ENCODE assay signal across 1 cellular context in genomic region chr19:991932-992669, GRCh38.
TF ChIP-seq lines count a peak whose summit lies in the region.

No MANE protein-coding gene starts in this region.

TF ChIP-seq in HepG2, 621 proteins besides CTCF, POLR2A, EP300 and RAD21:
- peak; percentile 47; the same call in 1 of the 2 replicates for TF ChIP-seq PATZ1 (CRISPR knock-in tag; IDR thresholded peaks at IDR 0.05)
- no peak for TF ChIP-seq CEBPB (IDR thresholded peaks at IDR 0.05; ENCODE audit: borderline replicate concordance, low read depth, low read length)
- TF ChIP-seq SP4 (CRISPR knock-in tag; IDR thresholded peaks at IDR 0.05): peak; percentile 25; the same call in 1 of the 2 replicates
- TF ChIP-seq GZF1 (CRISPR knock-in tag; IDR thresholded peaks at IDR 0.05): no peak
- no peak for TF ChIP-seq ZKSCAN8 (CRISPR knock-in tag; IDR thresholded peaks at IDR 0.05; ENCODE audit: borderline replicate concordance)
- TF ChIP-seq HNRNPK (IDR thresholded peaks at IDR 0.05; ENCODE audit: low read depth, low read length, poor library complexity, severe bottlenecking): peak; percentile 67
- TF ChIP-seq JDP2 (CRISPR knock-in tag; IDR thresholded peaks at IDR 0.05; ENCODE audit: borderline replicate concordance): no peak
- TF ChIP-seq RCOR2 (CRISPR knock-in tag; IDR thresholded peaks at IDR 0.05): no peak
- no peak for TF ChIP-seq KDM2A (CRISPR knock-in tag; IDR thresholded peaks at IDR 0.05; ENCODE audit: borderline replicate concordance, low read depth)
- TF ChIP-seq MXD4 (CRISPR knock-in tag; IDR thresholded peaks at IDR 0.05): no peak
- TF ChIP-seq TFE3 (CRISPR knock-in tag; IDR thresholded peaks at IDR 0.05): no peak
- TF ChIP-seq, protein P1, sequence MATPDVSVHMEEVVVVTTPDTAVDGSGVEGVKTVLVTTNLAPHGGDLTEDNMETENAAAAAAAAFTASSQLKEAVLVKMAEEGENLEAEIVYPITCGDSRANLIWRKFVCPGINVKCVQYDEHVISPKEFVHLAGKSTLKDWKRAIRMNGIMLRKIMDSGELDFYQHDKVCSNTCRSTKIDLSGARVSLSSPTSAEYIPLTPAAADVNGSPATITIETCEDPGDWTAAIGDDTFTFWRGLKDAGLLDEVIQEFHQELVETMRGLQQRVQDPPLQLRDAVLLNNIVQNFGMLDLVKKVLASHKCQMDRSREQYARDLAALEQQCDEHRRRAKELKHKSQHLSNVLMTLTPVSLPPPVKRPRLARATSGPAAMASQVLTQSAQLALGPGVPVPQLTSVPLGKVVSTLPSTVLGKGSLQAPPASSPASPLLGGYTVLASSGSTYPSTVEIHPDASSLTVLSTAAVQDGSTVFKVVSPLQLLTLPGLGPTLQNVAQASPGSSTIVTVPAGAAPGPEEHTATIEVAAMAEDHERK (CRISPR knock-in tag; IDR thresholded peaks at IDR 0.05; ENCODE audit: low read depth): no peak
- no peak for TF ChIP-seq NR1H2 (CRISPR knock-in tag; IDR thresholded peaks at IDR 0.05; ENCODE audit: borderline replicate concordance, low read depth)
- TF ChIP-seq JARID2 (CRISPR knock-in tag; IDR thresholded peaks at IDR 0.05; ENCODE audit: insufficient replicate concordance): no peak
- TF ChIP-seq GATA4 (IDR thresholded peaks at IDR 0.05; ENCODE audit: borderline replicate concordance, low read depth): no peak
- TF ChIP-seq U2AF2 (IDR thresholded peaks at IDR 0.05; ENCODE audit: low read depth, low read length): no peak
- TF ChIP-seq ZNF761 (CRISPR knock-in tag; conservative IDR thresholded peaks at IDR 0.05): no peak
- no peak for TF ChIP-seq KLF9 (CRISPR knock-in tag; IDR thresholded peaks at IDR 0.05; ENCODE audit: low read depth)
- TF ChIP-seq ELF4 (CRISPR knock-in tag; IDR thresholded peaks at IDR 0.05; ENCODE audit: borderline replicate concordance): no peak
- peak; percentile 37; the same call in 1 of the 2 replicates for TF ChIP-seq RXRA (CRISPR knock-in tag; IDR thresholded peaks at IDR 0.05)
- peak; percentile 62 for TF ChIP-seq AGO2 (optimal IDR thresholded peaks at IDR 0.05; ENCODE audit: low read depth, low read length)
- TF ChIP-seq ZNF629 (CRISPR knock-in tag; conservative IDR thresholded peaks at IDR 0.05): no peak
- peak; percentile 63 for TF ChIP-seq RBFOX2 (IDR thresholded peaks at IDR 0.05; ENCODE audit: low read depth, low read length)
- TF ChIP-seq KDM1A (CRISPR knock-in tag; IDR thresholded peaks at IDR 0.05): no peak
- peak; percentile 60; the same call in 1 of the 2 replicates for TF ChIP-seq ZBTB38 (CRISPR knock-in tag; IDR thresholded peaks at IDR 0.05)
- TF ChIP-seq CBX2 (IDR thresholded peaks at IDR 0.05; ENCODE audit: low read depth, low read length): no peak
- no peak for TF ChIP-seq CBX2 (CRISPR knock-in tag; IDR thresholded peaks at IDR 0.05; ENCODE audit: low read depth)
- TF ChIP-seq ZNF143 (CRISPR knock-in tag; IDR thresholded peaks at IDR 0.05): no peak
- no peak for TF ChIP-seq YY1 (IDR thresholded peaks at IDR 0.05; ENCODE audit: insufficient read depth, insufficient replicate concordance, low read depth, low read length)
- TF ChIP-seq ARID5B (CRISPR knock-in tag; IDR thresholded peaks at IDR 0.05): no peak
- TF ChIP-seq ZBTB33 (CRISPR knock-in tag; IDR thresholded peaks at IDR 0.05): peak; percentile 97
- no peak for TF ChIP-seq SP1 (IDR thresholded peaks at IDR 0.05)
- TF ChIP-seq SP1 (CRISPR knock-in tag; IDR thresholded peaks at IDR 0.05): 0 out of 2 replicates have a peak, but pooled peaks have one; percentile 10
- TF ChIP-seq CSRNP1 (CRISPR knock-in tag; IDR thresholded peaks at IDR 0.05): 0 out of 2 replicates have a peak, but pooled peaks have one; percentile 52
- TF ChIP-seq KMT2B (CRISPR knock-in tag; IDR thresholded peaks at IDR 0.05): no peak
- no peak for TF ChIP-seq MTA3 (CRISPR knock-in tag; IDR thresholded peaks at IDR 0.05)
- no peak for TF ChIP-seq SNAPC2 (CRISPR knock-in tag; IDR thresholded peaks at IDR 0.05)
- TF ChIP-seq NRL (CRISPR knock-in tag; IDR thresholded peaks at IDR 0.05; ENCODE audit: borderline replicate concordance): peak; percentile 25; the same call in 1 of the 2 replicates
